In genomic region chr11:46917109-46918086, GRCh38 we compare ENCODE assay signal across 1 cellular context.
TF ChIP-seq lines count a peak whose summit lies in the region.

No MANE protein-coding gene starts in this region.

TF ChIP-seq in IMR-90, 13 proteins besides CTCF, POLR2A, EP300 and RAD21 (continued from another document):
- no peak for TF ChIP-seq MXI1 (IDR thresholded peaks at IDR 0.05; ENCODE audit: borderline replicate concordance, low read depth, low read length)
- TF ChIP-seq FOS (IDR thresholded peaks at IDR 0.05; ENCODE audit: low read depth, low read length), result no peak
- TF ChIP-seq, protein P1, sequence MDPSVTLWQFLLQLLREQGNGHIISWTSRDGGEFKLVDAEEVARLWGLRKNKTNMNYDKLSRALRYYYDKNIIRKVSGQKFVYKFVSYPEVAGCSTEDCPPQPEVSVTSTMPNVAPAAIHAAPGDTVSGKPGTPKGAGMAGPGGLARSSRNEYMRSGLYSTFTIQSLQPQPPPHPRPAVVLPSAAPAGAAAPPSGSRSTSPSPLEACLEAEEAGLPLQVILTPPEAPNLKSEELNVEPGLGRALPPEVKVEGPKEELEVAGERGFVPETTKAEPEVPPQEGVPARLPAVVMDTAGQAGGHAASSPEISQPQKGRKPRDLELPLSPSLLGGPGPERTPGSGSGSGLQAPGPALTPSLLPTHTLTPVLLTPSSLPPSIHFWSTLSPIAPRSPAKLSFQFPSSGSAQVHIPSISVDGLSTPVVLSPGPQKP (IDR thresholded peaks at IDR 0.05; ENCODE audit: borderline replicate concordance, low read depth, low read length), result no peak
- no peak for TF ChIP-seq MAZ (IDR thresholded peaks at IDR 0.05; ENCODE audit: borderline replicate concordance, low read depth, low read length)
- TF ChIP-seq NFE2L2 (IDR thresholded peaks at IDR 0.05; ENCODE audit: low read depth, low read length), result no peak
- TF ChIP-seq CEBPB (IDR thresholded peaks at IDR 0.05; ENCODE audit: low read depth, low read length), result no peak
- no peak for TF ChIP-seq RFX5 (IDR thresholded peaks at IDR 0.05; ENCODE audit: low read depth, low read length)
- TF ChIP-seq RCOR1 (IDR thresholded peaks at IDR 0.05; ENCODE audit: insufficient replicate concordance, low read length), result no peak
